In genomic region chr6:151196571-151196970, GRCh38 we compare ENCODE assay signal across 22 cellular contexts. TPM values are rescaled to one million over a fixed set of nuclear protein-coding genes. Genes with fewer than 3 reads are reported as not detected.
DNase-seq lines count a peak whose midpoint lies in the region; ATAC-seq, FAIRE-seq and TF ChIP-seq lines count a peak whose summit lies in the region.
"Had no signal": no experiment of that assay in that cellular context is flagged by ENCODE, and none has a peak within 500 bp of the region (broad histone marks: within the 10 kb centered on the region; RNA-seq: fewer than 3 reads in every experiment).

No MANE protein-coding gene starts in this region.

- FAIRE-seq in D721Med (lab: Jason Lieb, UNC): no peak
- FAIRE-seq: A549 had no signal

- H3K4me3 Mint-ChIP-seq in activated CD8-positive, alpha-beta T cell treated with anti-CD3 and anti-CD28 coated beads, Interleukin-2, amount 10 ng/mL, durations not matched to agents 7 days and 5 days: no peak overlapping the region
- H3K4me3 Mint-ChIP-seq: activated naive CD4-positive, alpha-beta T cell treated with anti-CD3 and anti-CD28 coated beads for 36 hours had no signal

- no peaks in the 10 kb centered on the region for H3K27me3 ChIP-seq in AG04450 (ENCODE audit: control insufficient read depth, insufficient read depth, low read length)
- H3K27me3 ChIP-seq in H7 (ENCODE audit: control insufficient read depth, insufficient read depth, low read length): no peaks in the 10 kb centered on the region
- H3K27me3 ChIP-seq: cardiac muscle cell, heart right ventricle, thyroid gland had no signal

- no peak overlapping the region for H3K27ac Mint-ChIP-seq in activated CD8-positive, alpha-beta T cell treated with anti-CD3 and anti-CD28 coated beads, Interleukin-2, amount 10 ng/mL, durations not matched to agents 7 days and 5 days
- H3K27ac Mint-ChIP-seq: activated naive CD4-positive, alpha-beta T cell treated with anti-CD3 and anti-CD28 coated beads for 36 hours had no signal

- H3K9me3 Mint-ChIP-seq in activated CD8-positive, alpha-beta T cell treated with anti-CD3 and anti-CD28 coated beads, Interleukin-2, amount 10 ng/mL, durations not matched to agents 7 days and 5 days (ENCODE audit: insufficient read depth): no peaks in the 10 kb centered on the region
- H3K9me3 Mint-ChIP-seq: activated naive CD4-positive, alpha-beta T cell treated with anti-CD3 and anti-CD28 coated beads for 36 hours had no signal

- no peaks in the 10 kb centered on the region for H3K4me1 Mint-ChIP-seq in activated CD8-positive, alpha-beta T cell treated with anti-CD3 and anti-CD28 coated beads, Interleukin-2, amount 10 ng/mL, durations not matched to agents 7 days and 5 days (ENCODE audit: low read depth)

- TF ChIP-seq CTCF in AG04450 (IDR thresholded peaks at IDR 0.05; ENCODE audit: low read depth, low read length) (no peak), omental fat pad (IDR thresholded peaks at IDR 0.05) (no peak), D721Med (IDR thresholded peaks at IDR 0.05; ENCODE audit: insufficient read depth, missing control alignments) (no peak)

- no peaks in the 10 kb centered on the region for H3K36me3 ChIP-seq in H7 (replicated peaks; ENCODE audit: control insufficient read depth, insufficient read depth, low read length)
- H3K36me3 ChIP-seq: cardiac muscle cell, heart right ventricle, prostate gland, thyroid gland had no signal

- no peaks in the 10 kb centered on the region for H3K36me3 Mint-ChIP-seq in activated CD8-positive, alpha-beta T cell treated with anti-CD3 and anti-CD28 coated beads, Interleukin-2, amount 10 ng/mL, durations not matched to agents 7 days and 5 days (ENCODE audit: low read depth)

- H3K4me3 ChIP-seq in AG04450 (ENCODE audit: low read depth, low read length): no peak overlapping the region
- no peak overlapping the region for H3K4me3 ChIP-seq in H7 (ENCODE audit: insufficient read depth, low read depth, low read length)
- H3K4me3 ChIP-seq: A549, cardiac muscle cell, heart right ventricle, prostate gland, thyroid gland had no signal

- peaks cover 16% of the 10 kb centered on the region for H3K27me3 Mint-ChIP-seq in activated CD8-positive, alpha-beta T cell treated with anti-CD3 and anti-CD28 coated beads, Interleukin-2, amount 10 ng/mL, durations not matched to agents 7 days and 5 days (ENCODE audit: low read depth)

- POLR2A ChIA-PET in AG04450 (lab: Yijun Ruan, JAX): interaction anchor here (0.6 to 0.9 kb wide), 3 partner anchors 44 to 212 kb away, joined by 3 to 4 read pairs (median 3); partner anchors contain the start of gene AKAP12
- POLR2A ChIA-PET in activated CD8-positive, alpha-beta T cell treated with anti-CD3 and anti-CD28 coated beads, Interleukin-2, amount 10 ng/mL, durations not matched to agents 7 days and 5 days (lab: Charles Lee): no interaction called here

- DNase-seq in AG04450 (ENCODE audit: low read depth, low spot score) (peak; percentile 66), RPMI7951 (ENCODE audit: low read depth) (peak; percentile 26), fibroblast of the conjunctiva (ENCODE audit: low read depth) (peak; percentile 75), omental fat pad (ENCODE audit: low spot score) (no peak), H7 (no peak), D721Med (ENCODE audit: insufficient read length, low spot score) (no peak)
- DNase-seq in activated CD8-positive, alpha-beta T cell treated with anti-CD3 and anti-CD28 coated beads, Interleukin-2, amount 10 ng/mL, durations not matched to agents 7 days and 5 days: no peak
- DNase-seq: activated naive CD4-positive, alpha-beta T cell treated with anti-CD3 and anti-CD28 coated beads for 36 hours; Caco-2; GDM1; heart right ventricle; kidney glomerular epithelial cell; NCI-H1048; stimulated activated CD4-positive, alpha-beta T cell treated with anti-CD3 and anti-CD28 coated beads, Interleukin-1b, Interleukin-23, amount 100 ng/mL, for 48 hours; stimulated activated CD8-positive, alpha-beta memory T cell treated with anti-CD3 and anti-CD28 coated beads, Interleukin-4, amount 100 ng/mL, for 48 hours; thyroid gland had no signal

- no peaks in the 10 kb centered on the region for H3K9me3 ChIP-seq in AG04450 (ENCODE audit: control insufficient read depth, insufficient read depth, low read length)
- H3K9me3 ChIP-seq: A549, Caco-2, heart right ventricle, prostate gland, thyroid gland had no signal

- H3K27ac ChIP-seq in AG04450 (ENCODE audit: low read depth, low read length): no peak overlapping the region
- H3K27ac ChIP-seq: A549, cardiac muscle cell, prostate gland, thyroid gland, VCaP had no signal

- ATAC-seq in omental fat pad (ENCODE audit: low FRiP score) (peak; percentile 79), HG03460 (IDR thresholded peaks at IDR 0.05; ENCODE audit: unreplicated experiment) (no peak)
- no peak for ATAC-seq in activated CD8-positive, alpha-beta T cell treated with anti-CD3 and anti-CD28 coated beads, Interleukin-2, amount 10 ng/mL, durations not matched to agents 7 days and 5 days
- ATAC-seq: A549, SK-N-SH treated with all-trans-retinoic acid at 6 μM for 48 hours had no signal

- CTCF ChIA-PET in AG04450 (lab: Charles Lee): interaction anchor here (0.9 to 1.7 kb wide), 3 partner anchors 17 to 183 kb away, joined by 3 to 4 read pairs (median 3); no protein-coding TSS in a partner anchor
- CTCF ChIA-PET in activated CD8-positive, alpha-beta T cell treated with anti-CD3 and anti-CD28 coated beads, Interleukin-2, amount 10 ng/mL, durations not matched to agents 7 days and 5 days (lab: Charles Lee): no interaction called here

RNA-seq across cellular contexts. Expression of gene AKAP12, which starts 43.2 kb away (rescaled TPM):
- 62.0 and 73.2 TPM in 2 replicates for polyA plus RNA-seq in AG04450 (2011; rRNA removed)
- 56.3 and 65.2 TPM in 2 replicates for polyA minus RNA-seq in AG04450 (2011; rRNA and poly(A)+ RNA removed)
- 37.3 and 38.9 TPM in 2 replicates for total RNA-seq in RPMI7951 (2014; rRNA removed; shearing (Covaris generic))
- 100 to 1,000 TPM; 151 to 488 (median 216) TPM for total RNA-seq in omental fat pad
- 33.7 and 50.7 TPM in 2 replicates for total RNA-seq in H7 (2014; rRNA removed; shearing (Covaris generic))
- total RNA-seq in activated CD8-positive, alpha-beta T cell treated with anti-CD3 and anti-CD28 coated beads, Interleukin-2, amount 10 ng/mL, durations not matched to agents 7 days and 5 days: under 1 TPM; 0.05 to 0.08 TPM

Comparison
In these comparisons a context has a peak if more than half of its experiments do, and no peak if none do; other contexts are left out.
1. DNase-seq: peak in AG04450 (single experiment), RPMI7951 (single experiment) and fibroblast of the conjunctiva (single experiment); none in omental fat pad (single experiment), H7 (single experiment), D721Med (single experiment) and activated CD8-positive, alpha-beta T cell treated with anti-CD3 and anti-CD28 coated beads, Interleukin-2, amount 10 ng/mL, durations not matched to agents 7 days and 5 days (single experiment).
2. RNA of gene AKAP12, which starts 43.2 kb away (total RNA-seq): 151 to 488 TPM in omental fat pad, 37.3 to 38.9 TPM in RPMI7951 and 33.7 to 50.7 TPM in H7; 0.05 to 0.08 TPM in activated CD8-positive, alpha-beta T cell treated with anti-CD3 and anti-CD28 coated beads, Interleukin-2, amount 10 ng/mL, durations not matched to agents 7 days and 5 days; every median in the first group is over 10 times any median in the second.